16 cellular contexts compared by ENCODE assay signal in the genomic region with DNA sequence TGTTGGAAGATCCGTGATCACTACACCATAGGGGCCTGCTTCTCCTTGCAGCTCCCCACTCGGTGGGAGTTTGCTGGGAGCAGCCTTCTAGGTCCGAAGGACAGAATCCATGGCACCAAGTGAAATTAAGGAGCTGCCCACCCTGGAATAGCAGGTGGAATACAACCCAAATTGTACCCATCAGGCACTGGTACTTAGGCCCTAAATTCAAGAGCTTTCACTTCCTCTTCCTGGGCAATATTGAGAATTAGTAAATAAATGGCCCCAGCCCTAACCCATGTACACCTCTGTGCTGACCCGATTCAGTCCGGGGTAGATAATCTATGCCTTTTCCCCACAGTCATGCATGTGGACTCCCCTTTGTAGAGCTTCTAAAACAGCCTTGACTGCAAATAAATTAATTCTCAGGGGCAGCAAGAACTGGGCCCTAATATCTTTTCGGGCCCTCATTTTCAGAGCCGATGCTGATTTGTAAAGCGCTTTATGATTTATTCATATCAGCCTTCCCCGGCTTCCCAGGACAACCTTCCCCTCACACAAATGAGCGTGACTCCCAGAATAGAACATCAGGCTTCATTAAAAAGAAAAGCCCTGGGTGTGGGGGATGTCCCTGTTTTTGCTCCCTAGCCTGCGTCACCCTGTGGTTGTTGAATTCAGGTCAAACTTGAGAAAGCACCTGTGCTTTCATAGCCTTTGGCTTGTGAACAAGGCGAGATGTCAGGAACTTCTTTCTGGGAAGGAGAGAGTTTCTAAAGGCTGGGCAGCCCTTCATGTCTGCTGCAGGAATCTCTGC.
DNase-seq lines count a peak whose midpoint lies in the region; ATAC-seq, FAIRE-seq and TF ChIP-seq lines count a peak whose summit lies in the region.
"Had no signal": no experiment of that assay in that cellular context is flagged by ENCODE, and none has a peak within 500 bp of the region (broad histone marks: within the 10 kb centered on the region; RNA-seq: fewer than 3 reads in every experiment).

No MANE protein-coding gene starts in this region.

- H2AFZ ChIP-seq in H1 (ENCODE audit: low read length) = no peak overlapping the region

- H3K9me3 ChIP-seq in H1 (ENCODE audit: insufficient read depth in 2 of 2, low read depth in 1 of 2, low read length in 1 of 2) (no peaks in the 10 kb centered on the region), esophagus muscularis mucosa (no peaks in the 10 kb centered on the region)
- H3K9me3 ChIP-seq: HAP-1, vagina had no signal

- no peak overlapping the region for H3K27ac ChIP-seq in H1 (ENCODE audit: low read depth, low read length)
- no peak overlapping the region for H3K27ac ChIP-seq in esophagus muscularis mucosa (replicated peaks in 1 of 4)
- H3K27ac ChIP-seq: vagina had no signal

- no peak overlapping the region for H2BK12ac ChIP-seq in H1 (ENCODE audit: low read depth, low read length)

- peaks cover 2 to 11% (median 8%) of the 10 kb centered on the region in 4 experiments; a peak in 6 of 7 replicates for H3K4me1 ChIP-seq in H1 (replicated peaks in 1 of 4; ENCODE audit: control insufficient read depth in 3 of 4, insufficient read depth in 4 of 4, low read length in 3 of 4)
- H3K4me1 ChIP-seq in esophagus muscularis mucosa = no peaks in the 10 kb centered on the region
- H3K4me1 ChIP-seq: HAP-1, vagina had no signal

- CTCF ChIA-PET in H1 (lab: Charles Lee; ENCODE audit: partially characterized antibody) = interaction anchor here (0.7 to 2.7 kb wide), 7 partner anchors 17 to 308 kb away, joined by 3 to 8 read pairs (median 3); no protein-coding TSS in a partner anchor

- FAIRE-seq in H1 (lab: Jason Lieb, UNC) (no peak), HTR-8/SVneo (lab: Jason Lieb, UNC) (no peak)
- FAIRE-seq: keratinocyte had no signal

- H3K27me3 ChIP-seq in H1 (replicated peaks in 1 of 4; ENCODE audit: control insufficient read depth in 3 of 4, extremely low read depth in 1 of 4, insufficient read depth in 3 of 4, low read length in 3 of 4) (no peaks in the 10 kb centered on the region), esophagus muscularis mucosa (no peaks in the 10 kb centered on the region)
- H3K27me3 ChIP-seq: vagina had no signal

- no peaks in the 10 kb centered on the region for H3K79me1 ChIP-seq in H1 (ENCODE audit: low read depth, low read length)

- 91% methylated on average over 12 of the region's 12 CpGs; no CpG with 5 or more reads in 1 of the 2 experiments for WGBS in H1 (ENCODE audit: extremely low coverage in 1 of 2, insufficient coverage in 1 of 2, insufficient read length in 1 of 2, insufficient replicate concordance in 2 of 2, low coverage in 1 of 2, low lambda C conversion rate in 2 of 2, missing lambda C conversion rate in 1 of 2), 2 experiments
- 94% methylated on average over 10 of the region's 12 CpGs for WGBS in esophagus muscularis mucosa

- no peak overlapping the region for H3K23ac ChIP-seq in H1 (ENCODE audit: insufficient read length)

- TF ChIP-seq RAD21 in H1 (IDR thresholded peaks at IDR 0.05 in 1 of 2, conservative IDR thresholded peaks at IDR 0.05 in 1 of 2; ENCODE audit: low read depth in 2 of 2, low read length in 2 of 2) = no peak

- no peak overlapping the region for H3K9ac ChIP-seq in H1 (replicated peaks in 1 of 4; ENCODE audit: extremely low read depth in 1 of 4, low read depth in 3 of 4, low read length in 3 of 4)

- H3K36me3 ChIP-seq in H1 (ENCODE audit: control insufficient read depth in 2 of 4, insufficient read depth in 4 of 4, low read length in 3 of 4) = no peaks in the 10 kb centered on the region
- no peaks in the 10 kb centered on the region for H3K36me3 ChIP-seq in esophagus muscularis mucosa
- H3K36me3 ChIP-seq: HAP-1, vagina had no signal

- H2BK20ac ChIP-seq in H1 (ENCODE audit: low read length) = 0 out of 2 replicates have a peak overlapping the region, but pooled peaks have one; percentile 61

- H4K5ac ChIP-seq in H1 (ENCODE audit: insufficient read length, low read depth, low read length) = no peak overlapping the region

- POLR2A ChIA-PET in H1 (lab: Charles Lee; ENCODE audit: partially characterized antibody) = interaction anchor here (0.5 kb wide), 1 partner anchor 474 kb away, joined by 3 read pairs; no protein-coding TSS in a partner anchor

- TF ChIP-seq EP300 in H1 (IDR thresholded peaks at IDR 0.05; ENCODE audit: borderline replicate concordance in 1 of 2, low read depth in 2 of 2, low read length in 2 of 2) = no peak
- TF ChIP-seq EP300 in esophagus muscularis mucosa (IDR thresholded peaks at IDR 0.05) = no peak

- peak; percentile 65 for ATAC-seq in GM18502 (IDR thresholded peaks at IDR 0.05; ENCODE audit: poor library complexity, unreplicated experiment)
- ATAC-seq in GM19463 (IDR thresholded peaks at IDR 0.05; ENCODE audit: unreplicated experiment) = peak; percentile 60
- ATAC-seq in HG03442 (IDR thresholded peaks at IDR 0.05; ENCODE audit: unreplicated experiment) = peak; percentile 52
- ATAC-seq: activated CD4-positive, alpha-beta T cell treated with anti-CD3 and anti-CD28 coated beads for 36 hours had no signal

- H3K18ac ChIP-seq in H1 (ENCODE audit: extremely low read depth, low read length) = no peak overlapping the region

- H2AK5ac ChIP-seq in H1 (ENCODE audit: low read depth, low read length) = no peak overlapping the region

- no peak overlapping the region for H3K14ac ChIP-seq in H1 (ENCODE audit: insufficient read length)

- no peak for DNase-seq in H1 (ENCODE audit: low read depth in 1 of 2, low spot score in 2 of 2)
- DNase-seq in HTR-8/SVneo (ENCODE audit: insufficient read length, low spot score) = no peak
- DNase-seq in NCI-H187 treated with DMSO at 0.1 percent for 48 hours (lab: John Stamatoyannopoulos, UW) = no peak
- DNase-seq in esophagus muscularis mucosa (ENCODE audit: extremely low spot score) = no peak
- DNase-seq in activated effector memory CD4-positive, alpha-beta T cell treated with Interleukin-2 at 50 U/mL for 16 hours = no peak
- DNase-seq: activated CD4-positive, alpha-beta T cell treated with anti-CD3 and anti-CD28 coated beads for 36 hours; activated effector memory CD4-positive, alpha-beta T cell treated with anti-CD3 and anti-CD28 coated beads, Interleukin-2, amount 50 U/mL, for 16 hours; anterior cingulate cortex; cerebellar nuclear complex; NCI-H1436 had no signal

- no peak overlapping the region for H4K8ac ChIP-seq in H1 (ENCODE audit: extremely low read depth, insufficient read depth, low read length)

- H3K4me3 ChIP-seq in H1 (ENCODE audit: extremely low read depth in 1 of 4, insufficient read depth in 2 of 4, low read depth in 3 of 4, low read length in 4 of 4) = no peak overlapping the region
- H3K4me3 ChIP-seq in esophagus muscularis mucosa = no peak overlapping the region
- H3K4me3 ChIP-seq: HAP-1, vagina had no signal

- TF ChIP-seq POLR2A in H1 (IDR thresholded peaks at IDR 0.05; ENCODE audit: control extremely low read depth in 1 of 2, low read depth in 2 of 2, low read length in 2 of 2) (no peak), esophagus muscularis mucosa (IDR thresholded peaks at IDR 0.05; ENCODE audit: low read depth) (no peak)

- H2BK15ac ChIP-seq in H1 (ENCODE audit: low read length) = no peak overlapping the region

- no peak overlapping the region for H3K56ac ChIP-seq in H1 (replicated peaks; ENCODE audit: insufficient read length, low read depth, low read length)

- H2BK5ac ChIP-seq in H1 (ENCODE audit: low read depth, low read length) = no peak overlapping the region

- H4K20me1 ChIP-seq in H1 (replicated peaks in 1 of 2; ENCODE audit: control insufficient read depth in 1 of 2, insufficient read depth in 2 of 2, low read length in 2 of 2) = no peaks in the 10 kb centered on the region

- intact Hi-C loops in esophagus muscularis mucosa (cut with DNase I) = no loop called here

- no peak overlapping the region for H2BK120ac ChIP-seq in H1 (replicated peaks; ENCODE audit: low read depth, low read length)

- H3K4ac ChIP-seq in H1 (replicated peaks; ENCODE audit: insufficient read length, low read depth, low read length) = no peak overlapping the region

- TF ChIP-seq CTCF in H1 (IDR thresholded peaks at IDR 0.05; ENCODE audit: control extremely low read depth in 1 of 3, insufficient read depth in 1 of 3, low read depth in 1 of 3, low read length in 3 of 3) (no peak), esophagus muscularis mucosa (IDR thresholded peaks at IDR 0.05) (no peak)

- no peaks in the 10 kb centered on the region for H3K23me2 ChIP-seq in H1 (ENCODE audit: low read depth, low read length)

- H4K91ac ChIP-seq in H1 (replicated peaks; ENCODE audit: insufficient read length, low read length) = no peak overlapping the region

- H3K79me2 ChIP-seq in H1 (ENCODE audit: control insufficient read depth in 1 of 2, insufficient read depth in 2 of 2, low read length in 2 of 2) = no peaks in the 10 kb centered on the region

- H3K4me2 ChIP-seq in H1 (ENCODE audit: insufficient read depth in 1 of 2, low read depth in 2 of 2, low read length in 2 of 2) = no peak overlapping the region

TF ChIP-seq in H1, 55 proteins besides CTCF, POLR2A, EP300 and RAD21 (continues in another document):
- TF ChIP-seq CTBP2 (IDR thresholded peaks at IDR 0.05; ENCODE audit: borderline replicate concordance, insufficient read depth, insufficient read length, low read length) (no peak), CBX5 (IDR thresholded peaks at IDR 0.05; ENCODE audit: low read depth, low read length) (no peak), POLR2AphosphoS5 (IDR thresholded peaks at IDR 0.05; ENCODE audit: low read depth, low read length) (no peak), CHD1 (IDR thresholded peaks at IDR 0.05; ENCODE audit: low read depth, low read length) (no peak), RNF2 (IDR thresholded peaks at IDR 0.05; ENCODE audit: borderline replicate concordance, low read depth, low read length, missing control alignments, poor library complexity, severe bottlenecking) (no peak), ASH2L (IDR thresholded peaks at IDR 0.05; ENCODE audit: low read length) (no peak), HDAC2 (IDR thresholded peaks at IDR 0.05; ENCODE audit: borderline replicate concordance in 1 of 2, low read depth in 2 of 2, low read length in 2 of 2) (no peak), RBBP5 (IDR thresholded peaks at IDR 0.05; ENCODE audit: borderline replicate concordance, low read depth, low read length) (no peak), YY1 (IDR thresholded peaks at IDR 0.05; ENCODE audit: low read depth, low read length) (no peak), SIX5 (IDR thresholded peaks at IDR 0.05; ENCODE audit: low read depth, low read length) (no peak), SIN3A (conservative IDR thresholded peaks at IDR 0.05 in 1 of 2, IDR thresholded peaks at IDR 0.05 in 1 of 2; ENCODE audit: low read depth in 1 of 2, low read length in 2 of 2) (no peak), CHD2 (IDR thresholded peaks at IDR 0.05; ENCODE audit: low read length) (no peak), SIRT6 (IDR thresholded peaks at IDR 0.05; ENCODE audit: low read length) (no peak), TAF1 (IDR thresholded peaks at IDR 0.05; ENCODE audit: low read depth, low read length) (no peak)
- TF ChIP-seq, protein P1, sequence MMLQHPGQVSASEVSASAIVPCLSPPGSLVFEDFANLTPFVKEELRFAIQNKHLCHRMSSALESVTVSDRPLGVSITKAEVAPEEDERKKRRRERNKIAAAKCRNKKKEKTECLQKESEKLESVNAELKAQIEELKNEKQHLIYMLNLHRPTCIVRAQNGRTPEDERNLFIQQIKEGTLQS (IDR thresholded peaks at IDR 0.05; ENCODE audit: insufficient read depth, low read depth, low read length) = no peak
